12 cellular contexts compared by ENCODE assay signal in the genomic region with DNA sequence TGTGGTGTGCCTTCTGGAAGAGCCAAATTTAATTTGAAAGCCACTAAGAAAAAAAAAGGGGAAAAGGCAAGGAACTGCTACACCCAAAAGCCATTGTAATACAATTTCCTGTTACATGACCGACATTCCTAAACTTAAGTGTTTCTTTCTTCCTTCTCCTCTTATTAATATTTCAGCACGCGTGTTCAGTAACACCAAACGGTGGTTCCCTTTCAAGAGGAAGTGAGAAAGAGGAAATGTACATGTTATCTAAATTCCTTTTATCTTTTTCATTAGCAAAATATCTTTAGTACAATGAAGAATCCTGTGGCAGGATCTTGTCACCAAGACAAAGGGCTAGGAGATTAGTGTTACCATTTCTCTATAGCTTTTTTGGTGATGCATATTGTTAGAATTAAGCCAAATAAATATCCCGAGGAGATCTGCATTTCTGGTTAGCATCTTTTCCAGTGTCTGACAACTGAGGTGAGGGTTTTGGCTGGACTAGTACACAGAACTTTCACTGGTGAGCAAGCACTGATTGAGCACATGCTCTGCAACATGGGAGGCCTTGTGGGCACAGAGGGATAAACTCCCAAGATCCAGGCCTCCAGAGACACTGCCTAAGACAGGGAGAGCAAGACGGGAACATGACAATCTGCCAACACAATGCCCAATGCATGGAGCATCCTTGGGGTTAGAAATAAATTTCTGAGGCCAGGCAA. TPM values are rescaled to one million over a fixed set of nuclear protein-coding genes. Genes with fewer than 3 reads are reported as not detected.
DNase-seq lines count a peak whose midpoint lies in the region; ATAC-seq and TF ChIP-seq lines count a peak whose summit lies in the region.
"Had no signal": no experiment of that assay in that cellular context is flagged by ENCODE, and none has a peak within 500 bp of the region (broad histone marks: within the 10 kb centered on the region; RNA-seq: fewer than 3 reads in every experiment).

No MANE protein-coding gene starts in this region.

- POLR2A ChIA-PET in WTC11 (lab: Charles Lee), result interaction anchor here (0.7 kb wide), 1 partner anchor 57 kb away, joined by 4 read pairs; no protein-coding TSS in a partner anchor

- peak overlapping the region in 9 of 11 experiments; percentile 1 to 54 (median 32); a peak in 10 of 22 replicates for H3K27ac ChIP-seq in BLaER1 treated with 17β-estradiol and CSF1 and Interleukin-3, amounts not matched to agents 10 nM and 100 nM
- H3K27ac ChIP-seq: vagina had no signal

- H3K9me3 ChIP-seq in BLaER1 treated with 17β-estradiol and CSF1 and Interleukin-3, amounts not matched to agents 10 nM and 100 nM (replicated peaks in 1 of 11), result no peaks in the 10 kb centered on the region
- H3K9me3 ChIP-seq: MG63, vagina had no signal

- H3K36me3 ChIP-seq in BLaER1 treated with 17β-estradiol and CSF1 and Interleukin-3, amounts not matched to agents 10 nM and 100 nM, result peaks cover 0 to 77% (median 14%) of the 10 kb centered on the region in 11 experiments; a peak in 17 of 22 replicates
- H3K36me3 ChIP-seq: vagina had no signal

- no peaks in the 10 kb centered on the region for H3K27me3 Mint-ChIP-seq in IgD-negative memory B cell
- no peaks in the 10 kb centered on the region for H3K27me3 Mint-ChIP-seq in WTC11 (ENCODE audit: low read depth)
- no peaks in the 10 kb centered on the region for H3K27me3 Mint-ChIP-seq in memory B cell

- H3K4me1 Mint-ChIP-seq in IgD-negative memory B cell (peaks cover 7 to 18% (median 14%) of the 10 kb centered on the region in 3 donors), WTC11 (peaks cover 46% of the 10 kb centered on the region), memory B cell (peaks cover 13% of the 10 kb centered on the region)

- CTCF ChIA-PET in WTC11 (lab: Charles Lee), result interaction anchor here (1.7 kb wide), 1 partner anchor 438 kb away, joined by 4 read pairs; no protein-coding TSS in a partner anchor

- peak overlapping the region in 4 of 11 experiments; percentile 5 to 37 (median 10); a peak in 3 of 22 replicates for H3K9ac ChIP-seq in BLaER1 treated with 17β-estradiol and CSF1 and Interleukin-3, amounts not matched to agents 10 nM and 100 nM

- peaks cover 75 to 100% (median 86%) of the 10 kb centered on the region in 10 experiments for H3K4me1 ChIP-seq in BLaER1 treated with 17β-estradiol and CSF1 and Interleukin-3, amounts not matched to agents 10 nM and 100 nM

- TF ChIP-seq CTCF in WTC11 (IDR thresholded peaks at IDR 0.05), result no peak

- H4K20me1 ChIP-seq in BLaER1 treated with 17β-estradiol and CSF1 and Interleukin-3, amounts not matched to agents 10 nM and 100 nM, result peaks cover 26 to 100% (median 88%) of the 10 kb centered on the region in 11 experiments; a peak in 21 of 22 replicates

- DNase-seq in WTC11 (ENCODE audit: low spot score) (no peak), memory B cell (ENCODE audit: low spot score in 2 of 2) (no peak), erythroblast (lab: John Stamatoyannopoulos, UW) (no peak), NCI-H146 treated with DMSO at 0.1 percent for 48 hours (lab: John Stamatoyannopoulos, UW; ENCODE audit: unreplicated experiment) (no peak)
- DNase-seq: amniotic stem cell; CD8-positive, alpha-beta memory T cell; MG63 had no signal

- no peak for ATAC-seq in WTC11
- peak; percentile 42 for ATAC-seq in memory B cell (ENCODE audit: low read depth)
- no peak for ATAC-seq in HG03025 (IDR thresholded peaks at IDR 0.05; ENCODE audit: low FRiP score, unreplicated experiment)
- no peak for ATAC-seq in GM18867 (IDR thresholded peaks at IDR 0.05; ENCODE audit: unreplicated experiment)

- H3K27ac Mint-ChIP-seq in IgD-negative memory B cell (peak overlapping the region in 2 of 3 donors; percentile 57 to 76), WTC11 (peak overlapping the region; percentile 94), memory B cell (no peak overlapping the region)

- H3K4me2 ChIP-seq in BLaER1 treated with 17β-estradiol and CSF1 and Interleukin-3, amounts not matched to agents 10 nM and 100 nM, result peak overlapping the region; percentile 72 to 90 (median 76)

- H3K27me3 ChIP-seq in BLaER1 treated with 17β-estradiol and CSF1 and Interleukin-3, amounts not matched to agents 10 nM and 100 nM, result no peaks in the 10 kb centered on the region
- H3K27me3 ChIP-seq: MG63, vagina had no signal

- H3K4me3 ChIP-seq in BLaER1 treated with 17β-estradiol and CSF1 and Interleukin-3, amounts not matched to agents 10 nM and 100 nM, result peak overlapping the region in 2 of 10 experiments; percentile 26 to 28; a peak in 4 of 20 replicates
- H3K4me3 ChIP-seq: MG63, vagina had no signal

- no peak for TF ChIP-seq POLR2A in erythroblast (IDR thresholded peaks at IDR 0.05; ENCODE audit: low read length)

- H3K9me3 Mint-ChIP-seq in IgD-negative memory B cell, result no peaks in the 10 kb centered on the region
- H3K9me3 Mint-ChIP-seq in WTC11, result no peaks in the 10 kb centered on the region
- H3K9me3 Mint-ChIP-seq in memory B cell, result no peaks in the 10 kb centered on the region
- H3K9me3 Mint-ChIP-seq: CD8-positive, alpha-beta memory T cell had no signal

- no peaks in the 10 kb centered on the region for H3K36me3 Mint-ChIP-seq in IgD-negative memory B cell
- peaks cover 23% of the 10 kb centered on the region for H3K36me3 Mint-ChIP-seq in WTC11
- no peaks in the 10 kb centered on the region for H3K36me3 Mint-ChIP-seq in memory B cell
- H3K36me3 Mint-ChIP-seq: CD8-positive, alpha-beta memory T cell had no signal

- H3K4me3 Mint-ChIP-seq in IgD-negative memory B cell (peak overlapping the region in 1 of 4 donors; percentile 39), WTC11 (no peak overlapping the region), memory B cell (no peak overlapping the region)

TF ChIP-seq in WTC11, 78 proteins besides CTCF, POLR2A, EP300 and RAD21 (continues in another document):
- TF ChIP-seq ZNF263 (CRISPR knock-in tag; IDR thresholded peaks at IDR 0.05; ENCODE audit: low read depth), result no peak
- no peak for TF ChIP-seq FOXJ3 (CRISPR knock-in tag; IDR thresholded peaks at IDR 0.05; ENCODE audit: borderline replicate concordance)
- TF ChIP-seq ZNF532 (CRISPR knock-in tag; IDR thresholded peaks at IDR 0.05; ENCODE audit: borderline replicate concordance), result no peak
- TF ChIP-seq, protein P1, sequence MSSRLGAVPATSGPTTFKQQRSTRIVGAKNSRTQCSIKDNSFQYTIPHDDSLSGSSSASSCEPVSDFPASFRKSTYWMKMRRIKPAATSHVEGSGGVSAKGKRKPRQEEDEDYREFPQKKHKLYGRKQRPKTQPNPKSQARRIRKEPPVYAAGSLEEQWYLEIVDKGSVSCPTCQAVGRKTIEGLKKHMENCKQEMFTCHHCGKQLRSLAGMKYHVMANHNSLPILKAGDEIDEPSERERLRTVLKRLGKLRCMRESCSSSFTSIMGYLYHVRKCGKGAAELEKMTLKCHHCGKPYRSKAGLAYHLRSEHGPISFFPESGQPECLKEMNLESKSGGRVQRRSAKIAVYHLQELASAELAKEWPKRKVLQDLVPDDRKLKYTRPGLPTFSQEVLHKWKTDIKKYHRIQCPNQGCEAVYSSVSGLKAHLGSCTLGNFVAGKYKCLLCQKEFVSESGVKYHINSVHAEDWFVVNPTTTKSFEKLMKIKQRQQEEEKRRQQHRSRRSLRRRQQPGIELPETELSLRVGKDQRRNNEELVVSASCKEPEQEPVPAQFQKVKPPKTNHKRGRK (CRISPR knock-in tag; IDR thresholded peaks at IDR 0.05; ENCODE audit: borderline replicate concordance), result no peak
- TF ChIP-seq, protein P2, sequence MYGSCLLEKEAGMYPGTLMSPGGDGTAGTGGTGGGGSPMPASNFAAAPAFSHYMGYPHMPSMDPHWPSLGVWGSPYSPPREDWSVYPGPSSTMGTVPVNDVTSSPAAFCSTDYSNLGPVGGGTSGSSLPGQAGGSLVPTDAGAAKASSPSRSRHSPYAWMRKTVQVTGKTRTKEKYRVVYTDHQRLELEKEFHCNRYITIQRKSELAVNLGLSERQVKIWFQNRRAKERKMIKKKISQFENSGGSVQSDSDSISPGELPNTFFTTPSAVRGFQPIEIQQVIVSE (CRISPR knock-in tag; IDR thresholded peaks at IDR 0.05; ENCODE audit: borderline replicate concordance), result no peak
- no peak for TF ChIP-seq RELA (CRISPR knock-in tag; IDR thresholded peaks at IDR 0.05; ENCODE audit: borderline replicate concordance)
- no peak for TF ChIP-seq JUN (CRISPR knock-in tag; IDR thresholded peaks at IDR 0.05)
- TF ChIP-seq OVOL2 (CRISPR knock-in tag; IDR thresholded peaks at IDR 0.05; ENCODE audit: borderline replicate concordance), result no peak

RNA-seq across cellular contexts. Expression of gene LATS2, which starts 22.1 kb away (rescaled TPM):
- polyA plus RNA-seq in IgD-negative memory B cell, result 0.29 TPM
- total RNA-seq in WTC11 (2021), result 27.5 to 31.2 TPM (median 28.9 TPM) in 3 replicates
